Comparison of ENCODE assay signal across 9 cellular contexts in the genomic region with DNA sequence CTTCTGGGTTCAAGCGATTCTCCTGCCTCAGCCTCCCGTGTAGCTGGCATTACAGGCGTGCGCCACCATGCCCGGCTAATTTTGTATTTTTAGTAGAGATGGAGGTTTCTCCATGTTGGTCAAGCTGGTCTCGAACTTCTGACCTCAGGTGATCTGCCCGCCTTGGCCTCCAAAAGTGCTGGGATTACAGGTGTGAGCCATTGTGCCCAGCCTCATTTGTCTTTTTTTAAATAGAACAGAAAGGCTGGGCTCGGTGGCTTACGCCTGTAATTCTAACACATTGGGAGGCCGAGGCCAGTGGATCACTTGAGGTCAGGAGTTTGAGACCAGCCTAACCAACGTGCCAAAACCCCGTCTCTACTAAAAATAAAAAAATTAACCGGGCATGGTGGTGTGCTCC. TPM values are rescaled to one million over a fixed set of nuclear protein-coding genes. Genes with fewer than 3 reads are reported as not detected.
A peak's percentile ranks its signal among the peaks of the same experiment; 100 is the strongest.
DNase-seq lines count a peak whose midpoint lies in the region; FAIRE-seq and TF ChIP-seq lines count a peak whose summit lies in the region.
"Not testable (repeated sequence)": the region's sequence is repeated elsewhere in the genome, so short reads cannot be mapped to it uniquely, and the experiment has no call there.
"Had no signal": no experiment of that assay in that cellular context is flagged by ENCODE, and none has a peak within 500 bp of the region (broad histone marks: within the 10 kb centered on the region; RNA-seq: fewer than 3 reads in every experiment).

No MANE protein-coding gene starts in this region.

- peaks cover 72% of the 10 kb centered on the region for H3K79me2 ChIP-seq in astrocyte (ENCODE audit: insufficient read depth, low read length)
- peaks cover 49% of the 10 kb centered on the region for H3K79me2 ChIP-seq in hepatocyte

- CTCF ChIA-PET in CD4-positive, alpha-beta memory T cell (lab: Charles Lee; ENCODE audit: partially characterized antibody), result interaction anchor here (0.8 kb wide), 1 partner anchor 83 kb away, joined by 3 read pairs; no protein-coding TSS in a partner anchor

- H3K4me3 Mint-ChIP-seq in CD4-positive, alpha-beta memory T cell, result peak overlapping the region in 6 of 8 donors; percentile 25 to 96 (median 44)
- peak overlapping the region in 3 of 4 donors; percentile 23 to 38 (median 27) for H3K4me3 Mint-ChIP-seq in IgD-negative memory B cell
- peak overlapping the region; percentile 53 for H3K4me3 Mint-ChIP-seq in activated T-helper 1 cell treated with anti-CD3 and anti-CD28 coated beads, Interleukin-12 subunit alpha, Interleukin-12 subunit beta, Interleukin-2, Interleukin-4 antibody, amounts not matched to agents 30 ng/mL and 10 ng/mL and 1 ng/mL, durations not matched to agents 14 hours and 24 hours and 36 hours
- peak overlapping the region; percentile 98 for H3K4me3 Mint-ChIP-seq in astrocyte (ENCODE audit: unreplicated experiment)
- peak overlapping the region; percentile 88 to 94 (median 91) for H3K4me3 Mint-ChIP-seq in nephron
- peak overlapping the region; percentile 93 for H3K4me3 Mint-ChIP-seq in stimulated activated naive CD8-positive, alpha-beta T cell treated with anti-CD3 and anti-CD28 coated beads, Interleukin-15, Interleukin-2, amounts not matched to agents 100 ng/mL and 50 ng/mL, for 24 hours

- H3K27me3 ChIP-seq in CD4-positive, alpha-beta memory T cell (ENCODE audit: insufficient read depth, low read length); astrocyte (ENCODE audit: insufficient read depth, low read length); hepatocyte: not testable (repeated sequence)

- not testable (repeated sequence) for H3K4me3 ChIP-seq in CD4-positive, alpha-beta memory T cell (ENCODE audit: low read length in 2 of 2); astrocyte (ENCODE audit: insufficient read depth, low read depth, low read length); hepatocyte

- POLR2A ChIA-PET in CD4-positive, alpha-beta memory T cell (lab: Charles Lee; ENCODE audit: partially characterized antibody), result interaction anchor here (0.7 to 2.5 kb wide), 2 partner anchors 209 to 210 kb away, joined by 3 to 12 read pairs; a partner anchor contains a TSS

- H3K27me3 Mint-ChIP-seq in CD4-positive, alpha-beta memory T cell; IgD-negative memory B cell; activated T-helper 1 cell treated with anti-CD3 and anti-CD28 coated beads, Interleukin-12 subunit alpha, Interleukin-12 subunit beta, Interleukin-2, Interleukin-4 antibody, amounts not matched to agents 30 ng/mL and 10 ng/mL and 1 ng/mL, durations not matched to agents 14 hours and 24 hours and 36 hours (ENCODE audit: insufficient read depth); astrocyte (ENCODE audit: low read depth, unreplicated experiment); nephron (ENCODE audit: low read depth); stimulated activated naive CD8-positive, alpha-beta T cell treated with anti-CD3 and anti-CD28 coated beads, Interleukin-15, Interleukin-2, amounts not matched to agents 100 ng/mL and 50 ng/mL, for 24 hours: not testable (repeated sequence)

- H3K27ac Mint-ChIP-seq in CD4-positive, alpha-beta memory T cell, result peak overlapping the region in 2 of 7 donors; percentile 13 to 36
- peak overlapping the region in 2 of 3 donors; percentile 27 to 39 for H3K27ac Mint-ChIP-seq in IgD-negative memory B cell
- not testable (repeated sequence) for H3K27ac Mint-ChIP-seq in activated T-helper 1 cell treated with anti-CD3 and anti-CD28 coated beads, Interleukin-12 subunit alpha, Interleukin-12 subunit beta, Interleukin-2, Interleukin-4 antibody, amounts not matched to agents 30 ng/mL and 10 ng/mL and 1 ng/mL, durations not matched to agents 14 hours and 24 hours and 36 hours; nephron; stimulated activated naive CD8-positive, alpha-beta T cell treated with anti-CD3 and anti-CD28 coated beads, Interleukin-15, Interleukin-2, amounts not matched to agents 100 ng/mL and 50 ng/mL, for 24 hours
- peak overlapping the region; percentile 62 for H3K27ac Mint-ChIP-seq in astrocyte (ENCODE audit: unreplicated experiment)

- H3K4me1 Mint-ChIP-seq in CD4-positive, alpha-beta memory T cell, result peaks cover 15 to 48% (median 29%) of the 10 kb centered on the region in 4 donors
- H3K4me1 Mint-ChIP-seq in IgD-negative memory B cell (peaks cover 11 to 19% (median 16%) of the 10 kb centered on the region in 3 donors), astrocyte (ENCODE audit: low read depth, unreplicated experiment) (peaks cover 12% of the 10 kb centered on the region), nephron (peaks cover 23% of the 10 kb centered on the region)
- H3K4me1 Mint-ChIP-seq in activated T-helper 1 cell treated with anti-CD3 and anti-CD28 coated beads, Interleukin-12 subunit alpha, Interleukin-12 subunit beta, Interleukin-2, Interleukin-4 antibody, amounts not matched to agents 30 ng/mL and 10 ng/mL and 1 ng/mL, durations not matched to agents 14 hours and 24 hours and 36 hours (ENCODE audit: low read depth), result peaks cover 19% of the 10 kb centered on the region
- peaks cover 21% of the 10 kb centered on the region for H3K4me1 Mint-ChIP-seq in stimulated activated naive CD8-positive, alpha-beta T cell treated with anti-CD3 and anti-CD28 coated beads, Interleukin-15, Interleukin-2, amounts not matched to agents 100 ng/mL and 50 ng/mL, for 24 hours (ENCODE audit: low read depth)

- not testable (repeated sequence) for H3K9me3 ChIP-seq in CD4-positive, alpha-beta memory T cell (ENCODE audit: control insufficient read depth in 1 of 2, low read length in 2 of 2); astrocyte (ENCODE audit: insufficient read depth, low read depth, low read length); hepatocyte (ENCODE audit: low read depth)

- not testable (repeated sequence) for H3K36me3 ChIP-seq in CD4-positive, alpha-beta memory T cell (ENCODE audit: insufficient read depth, low read length); hepatocyte (replicated peaks; ENCODE audit: insufficient read depth, low read depth)
- H3K36me3 ChIP-seq in astrocyte (ENCODE audit: insufficient read depth, low read length), result peaks cover 21% of the 10 kb centered on the region

- intact Hi-C loops in CD4-positive, alpha-beta memory T cell (cut with micrococcal nuclease), result loop anchor here (5.0 kb wide), 1 partner anchor 105 kb away; no protein-coding TSS in a partner anchor
- intact Hi-C loops in activated T-helper 1 cell treated with anti-CD3 and anti-CD28 coated beads, Interleukin-12 subunit alpha, Interleukin-12 subunit beta, Interleukin-2, Interleukin-4 antibody, amounts not matched to agents 30 ng/mL and 10 ng/mL and 1 ng/mL, durations not matched to agents 14 hours and 24 hours and 36 hours (cut with micrococcal nuclease), result not testable (repeated sequence)

- not testable (repeated sequence) for H3K9me3 Mint-ChIP-seq in CD4-positive, alpha-beta memory T cell; IgD-negative memory B cell; activated T-helper 1 cell treated with anti-CD3 and anti-CD28 coated beads, Interleukin-12 subunit alpha, Interleukin-12 subunit beta, Interleukin-2, Interleukin-4 antibody, amounts not matched to agents 30 ng/mL and 10 ng/mL and 1 ng/mL, durations not matched to agents 14 hours and 24 hours and 36 hours; astrocyte (ENCODE audit: unreplicated experiment); nephron; stimulated activated naive CD8-positive, alpha-beta T cell treated with anti-CD3 and anti-CD28 coated beads, Interleukin-15, Interleukin-2, amounts not matched to agents 100 ng/mL and 50 ng/mL, for 24 hours

- H3K27ac ChIP-seq in CD4-positive, alpha-beta memory T cell (ENCODE audit: low read depth, low read length); astrocyte (ENCODE audit: low read depth, low read length); hepatocyte: not testable (repeated sequence)
- H3K27ac ChIP-seq in VCaP, result peak overlapping the region; percentile 99

- not testable (repeated sequence) for FAIRE-seq in astrocyte (lab: Jason Lieb, UNC)

- H3K4me1 ChIP-seq in CD4-positive, alpha-beta memory T cell (ENCODE audit: insufficient read depth, low read length), result peaks cover 29% of the 10 kb centered on the region
- not testable (repeated sequence) for H3K4me1 ChIP-seq in astrocyte (ENCODE audit: insufficient read depth, low read length)
- H3K4me1 ChIP-seq in hepatocyte (ENCODE audit: insufficient read depth), result peaks cover 15% of the 10 kb centered on the region

- not testable (repeated sequence) for H2AFZ ChIP-seq in astrocyte (ENCODE audit: low read depth, low read length); hepatocyte

- 97% methylated on average over 13 of the region's 13 CpGs for WGBS in hepatocyte (ENCODE audit: low lambda C conversion rate, missing lambda C conversion rate)

- not testable (repeated sequence) for H3K9me2 ChIP-seq in hepatocyte (replicated peaks; ENCODE audit: insufficient read depth)

- H3K36me3 Mint-ChIP-seq in CD4-positive, alpha-beta memory T cell, result peaks cover 11 to 43% of the 10 kb centered on the region in 2 donors
- not testable (repeated sequence) for H3K36me3 Mint-ChIP-seq in IgD-negative memory B cell; astrocyte (ENCODE audit: low read depth, unreplicated experiment)
- H3K36me3 Mint-ChIP-seq in activated T-helper 1 cell treated with anti-CD3 and anti-CD28 coated beads, Interleukin-12 subunit alpha, Interleukin-12 subunit beta, Interleukin-2, Interleukin-4 antibody, amounts not matched to agents 30 ng/mL and 10 ng/mL and 1 ng/mL, durations not matched to agents 14 hours and 24 hours and 36 hours (ENCODE audit: low read depth), result peaks cover 22% of the 10 kb centered on the region
- peaks cover 23% of the 10 kb centered on the region for H3K36me3 Mint-ChIP-seq in nephron (ENCODE audit: low read depth)
- H3K36me3 Mint-ChIP-seq in stimulated activated naive CD8-positive, alpha-beta T cell treated with anti-CD3 and anti-CD28 coated beads, Interleukin-15, Interleukin-2, amounts not matched to agents 100 ng/mL and 50 ng/mL, for 24 hours (ENCODE audit: low read depth), result peaks cover 33% of the 10 kb centered on the region

- not testable (repeated sequence) for DNase-seq in CD4-positive, alpha-beta memory T cell; activated T-helper 1 cell treated with anti-CD3 and anti-CD28 coated beads, Interleukin-12 subunit alpha, Interleukin-12 subunit beta, Interleukin-2, Interleukin-4 antibody, amounts not matched to agents 30 ng/mL and 10 ng/mL and 1 ng/mL, durations not matched to agents 14 hours and 24 hours and 36 hours (ENCODE audit: low spot score); astrocyte (ENCODE audit: low read depth); hepatocyte (ENCODE audit: low spot score)

- H3K9ac ChIP-seq in astrocyte (ENCODE audit: low read length), result not testable (repeated sequence)

- not testable (repeated sequence) for H3K4me2 ChIP-seq in astrocyte (ENCODE audit: low read length)
- H3K4me2 ChIP-seq in hepatocyte, result peak overlapping the region; percentile 88

- not testable (repeated sequence) for TF ChIP-seq CTCF in VCaP (conservative IDR thresholded peaks at IDR 0.05); astrocyte (IDR thresholded peaks at IDR 0.05; ENCODE audit: insufficient read depth, low read depth, low read length); hepatocyte (IDR thresholded peaks at IDR 0.05; ENCODE audit: poor library complexity); nephron (IDR thresholded peaks at IDR 0.05; ENCODE audit: unreplicated experiment in 3 of 3)

- H4K20me1 ChIP-seq in astrocyte (ENCODE audit: insufficient read depth, low read length), result peaks cover 45% of the 10 kb centered on the region
- H4K20me1 ChIP-seq in hepatocyte (ENCODE audit: insufficient read depth, poor library complexity, severe bottlenecking), result not testable (repeated sequence)

RNA-seq across cellular contexts. Expression of a gene that starts 2.0 kb away (rescaled TPM):
- total RNA-seq in CD4-positive, alpha-beta memory T cell, result 10 to 100 TPM; 44.4 to 44.9 TPM
- 10 to 100 TPM; 66.4 to 76.1 TPM for polyA plus RNA-seq in CD4-positive, alpha-beta memory T cell
- 80.4 TPM for polyA plus RNA-seq in IgD-negative memory B cell
- 65.9 and 73.2 TPM in 2 replicates for total RNA-seq in activated T-helper 1 cell treated with anti-CD3 and anti-CD28 coated beads, Interleukin-12 subunit alpha, Interleukin-12 subunit beta, Interleukin-2, Interleukin-4 antibody, amounts not matched to agents 30 ng/mL and 10 ng/mL and 1 ng/mL, durations not matched to agents 14 hours and 24 hours and 36 hours
- 145 TPM in 2 replicates for total RNA-seq in astrocyte
- 83.2 and 86.2 TPM in 2 replicates for total RNA-seq in hepatocyte
- polyA plus RNA-seq in hepatocyte, result 93.8 and 98.1 TPM in 2 replicates

RNA-seq across cellular contexts. Expression of a gene that starts 5.7 kb away (rescaled TPM):
- not detected for total RNA-seq in CD4-positive, alpha-beta memory T cell
- polyA plus RNA-seq in CD4-positive, alpha-beta memory T cell, result not detected
- polyA plus RNA-seq in IgD-negative memory B cell (0.19 TPM), hepatocyte (0.68 and 0.95 TPM in 2 replicates)
- not detected in 2 replicates for total RNA-seq in activated T-helper 1 cell treated with anti-CD3 and anti-CD28 coated beads, Interleukin-12 subunit alpha, Interleukin-12 subunit beta, Interleukin-2, Interleukin-4 antibody, amounts not matched to agents 30 ng/mL and 10 ng/mL and 1 ng/mL, durations not matched to agents 14 hours and 24 hours and 36 hours
- total RNA-seq in astrocyte (not detected in 2 replicates), hepatocyte (not detected in 2 replicates)
- total RNA-seq: H4 had no signal

RNA-seq across cellular contexts. Expression of a gene that starts 27.9 kb away (rescaled TPM):
- total RNA-seq in CD4-positive, alpha-beta memory T cell, result 10 to 100 TPM; 53.3 to 54.4 TPM
- 1 to 10 TPM; 4.9 to 9.2 TPM for polyA plus RNA-seq in CD4-positive, alpha-beta memory T cell
- polyA plus RNA-seq in IgD-negative memory B cell (5.2 TPM), hepatocyte (6.6 and 10.2 TPM in 2 replicates)
- total RNA-seq in activated T-helper 1 cell treated with anti-CD3 and anti-CD28 coated beads, Interleukin-12 subunit alpha, Interleukin-12 subunit beta, Interleukin-2, Interleukin-4 antibody, amounts not matched to agents 30 ng/mL and 10 ng/mL and 1 ng/mL, durations not matched to agents 14 hours and 24 hours and 36 hours, result 47.5 and 48.2 TPM in 2 replicates
- total RNA-seq in astrocyte (64.6 and 65.6 TPM in 2 replicates), hepatocyte (34.0 and 39.6 TPM in 2 replicates)

RNA-seq across cellular contexts. Expression of a gene that starts 36.0 kb away (rescaled TPM):
- under 1 TPM; 0.28 to 0.87 TPM for total RNA-seq in CD4-positive, alpha-beta memory T cell
- under 1 TPM in 1 of 2 donors, not detected in 1; 0.09 TPM for polyA plus RNA-seq in CD4-positive, alpha-beta memory T cell
- polyA plus RNA-seq in IgD-negative memory B cell, result 0.04 TPM
- 1.1 and 1.2 TPM in 2 replicates for total RNA-seq in activated T-helper 1 cell treated with anti-CD3 and anti-CD28 coated beads, Interleukin-12 subunit alpha, Interleukin-12 subunit beta, Interleukin-2, Interleukin-4 antibody, amounts not matched to agents 30 ng/mL and 10 ng/mL and 1 ng/mL, durations not matched to agents 14 hours and 24 hours and 36 hours
- 12.9 and 13.9 TPM in 2 replicates for total RNA-seq in astrocyte
- total RNA-seq in hepatocyte, result 4.0 and 5.2 TPM in 2 replicates
- polyA plus RNA-seq in hepatocyte, result 2.0 and 3.2 TPM in 2 replicates

Comparison
In these comparisons a context has a peak if more than half of its experiments do, and no peak if none do; other contexts are left out.
1. H3K4me3 Mint-ChIP-seq: peak in every context shown above with its lines; median percentile 98 in astrocyte; 93 in stimulated activated naive CD8-positive, alpha-beta T cell treated with anti-CD3 and anti-CD28 coated beads, Interleukin-15, Interleukin-2, amounts not matched to agents 100 ng/mL and 50 ng/mL, for 24 hours; 91 in nephron; 53 in activated T-helper 1 cell treated with anti-CD3 and anti-CD28 coated beads, Interleukin-12 subunit alpha, Interleukin-12 subunit beta, Interleukin-2, Interleukin-4 antibody, amounts not matched to agents 30 ng/mL and 10 ng/mL and 1 ng/mL, durations not matched to agents 14 hours and 24 hours and 36 hours; 44 in CD4-positive, alpha-beta memory T cell; 27 in IgD-negative memory B cell.